Comparison of ENCODE assay signal across 22 cellular contexts in the genomic region with DNA sequence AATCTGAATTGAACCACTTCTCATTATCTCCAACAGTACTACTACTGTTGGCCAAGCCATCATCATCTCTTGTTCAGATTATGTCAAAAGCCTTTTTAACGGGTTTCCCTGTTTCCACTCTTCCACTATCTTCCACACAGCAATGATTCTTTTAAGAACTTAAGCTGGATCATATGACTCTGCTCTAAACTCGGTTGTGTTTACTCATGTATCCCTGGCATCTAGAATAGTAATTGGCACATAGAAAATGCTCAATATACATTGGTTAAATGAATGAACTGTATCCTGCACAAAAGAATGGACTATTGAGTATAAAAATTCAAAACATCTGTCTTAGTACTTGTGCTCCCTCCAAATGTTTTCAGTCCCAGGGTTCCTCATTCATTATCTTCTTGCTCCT. TPM values are rescaled to one million over a fixed set of nuclear protein-coding genes. Genes with fewer than 3 reads are reported as not detected.
A peak's percentile ranks its signal among the peaks of the same experiment; 100 is the strongest.
DNase-seq lines count a peak whose midpoint lies in the region; ATAC-seq and TF ChIP-seq lines count a peak whose summit lies in the region.
"Had no signal": no experiment of that assay in that cellular context is flagged by ENCODE, and none has a peak within 500 bp of the region (broad histone marks: within the 10 kb centered on the region; RNA-seq: fewer than 3 reads in every experiment).

No MANE protein-coding gene starts in this region.

- H3K79me2 ChIP-seq in GM23338 (replicated peaks; ENCODE audit: insufficient read depth) = peaks cover 20% of the 10 kb centered on the region

- H3K9me3 ChIP-seq in CD4-positive, alpha-beta T cell (ENCODE audit: control insufficient read depth, low read length) = no peaks in the 10 kb centered on the region
- H3K9me3 ChIP-seq: Caco-2 had no signal

- ATAC-seq in CD4-positive, alpha-beta T cell (ENCODE audit: poor library complexity) = no peak
- ATAC-seq in central memory CD8-positive, alpha-beta T cell (replicated peaks; ENCODE audit: extremely low read depth, poor library complexity, severe bottlenecking) = no peak
- no peak for ATAC-seq in GM23338
- ATAC-seq: PC-3, SK-N-SH treated with all-trans-retinoic acid at 6 μM for 48 hours had no signal

- no peaks in the 10 kb centered on the region for H3K36me3 ChIP-seq in GM23338 (ENCODE audit: insufficient read depth)

- CTCF ChIA-PET in CD4-positive, alpha-beta T cell (lab: Charles Lee) = no interaction called here

- TF ChIP-seq CTCF in CD4-positive, alpha-beta T cell (IDR thresholded peaks at IDR 0.05) = no peak
- no peak for TF ChIP-seq CTCF in neural crest cell (conservative IDR thresholded peaks at IDR 0.05)
- no peak for TF ChIP-seq CTCF in GM23338 (conservative IDR thresholded peaks at IDR 0.05; ENCODE audit: low read depth in 2 of 2)

- H3F3A ChIP-seq in GM23338 (replicated peaks; ENCODE audit: low read depth) = no peaks in the 10 kb centered on the region

- POLR2A ChIA-PET in CD4-positive, alpha-beta T cell (lab: Charles Lee) = no interaction called here

- H3K4me3 Mint-ChIP-seq in CD4-positive, alpha-beta T cell = peak overlapping the region; percentile 8
- no peak overlapping the region for H3K4me3 Mint-ChIP-seq in central memory CD8-positive, alpha-beta T cell
- H3K4me3 Mint-ChIP-seq in neural crest cell (peak overlapping the region; percentile 38), GM23338 (no peak overlapping the region)

- H3K27ac Mint-ChIP-seq in CD4-positive, alpha-beta T cell = no peak overlapping the region
- peak overlapping the region; percentile 2 for H3K27ac Mint-ChIP-seq in central memory CD8-positive, alpha-beta T cell (ENCODE audit: low read depth)
- H3K27ac Mint-ChIP-seq in neural crest cell (ENCODE audit: unreplicated experiment) = no peak overlapping the region
- H3K27ac Mint-ChIP-seq in GM23338 = no peak overlapping the region

- H3K9me2 ChIP-seq in GM23338 (ENCODE audit: insufficient read depth) = no peaks in the 10 kb centered on the region

- no peak overlapping the region for H3K4me2 ChIP-seq in GM23338
- H3K4me2 ChIP-seq: BLaER1 treated with 17β-estradiol and CSF1 and Interleukin-3, amounts not matched to agents 10 nM and 100 nM had no signal

- H3K27me3 ChIP-seq in CD4-positive, alpha-beta T cell (ENCODE audit: control insufficient read depth, insufficient read depth, low read length) = no peaks in the 10 kb centered on the region
- H3K27me3 ChIP-seq in GM23338 (ENCODE audit: insufficient read depth) = no peaks in the 10 kb centered on the region
- H3K27me3 ChIP-seq: BLaER1 treated with 17β-estradiol and CSF1 and Interleukin-3, amounts not matched to agents 10 nM and 100 nM had no signal

- intact Hi-C loops in CD4-positive, alpha-beta T cell (cut with DNase I, micrococcal nuclease) = loop anchor here in 1 of 2 experiments (10.0 kb wide), 2 partner anchors 1592 to 1782 kb away; a partner anchor contains a TSS

- DNase-seq in CD4-positive, alpha-beta T cell = no peak
- DNase-seq in NCI-H82 (lab: John Stamatoyannopoulos, UW) (peak; percentile 15), neural crest cell (ENCODE audit: low read depth, low spot score) (no peak), NCI-H1417 (lab: John Stamatoyannopoulos, UW) (no peak), GM23338 (ENCODE audit: low spot score) (no peak), NCI-H524 (lab: John Stamatoyannopoulos, UW) (no peak)
- no peak for DNase-seq in central memory CD8-positive, alpha-beta T cell (ENCODE audit: low spot score in 2 of 2)
- DNase-seq: AML-193; Caco-2; CD4-positive, alpha-beta memory T cell; NCI-H1048; NCI-H1417 treated with DMSO at 0.1 percent for 48 hours; NCI-H1694 treated with DMSO at 0.1 percent for 48 hours; NCI-H2081; NCI-H2171 treated with DMSO at 0.1 percent for 48 hours; NCI-H345; NCI-H510A treated with DMSO at 0.1 percent for 48 hours; NCI-H748 treated with DMSO at 0.1 percent for 48 hours; NK-92 treated with Interleukin-12 subunit alpha and Interleukin-12 subunit beta, amount 100 ng/mL, for 24 hours; PC-3 had no signal

- H3K4me1 ChIP-seq in GM23338 (ENCODE audit: insufficient read depth) = peaks cover 36% of the 10 kb centered on the region

- H3K27me3 Mint-ChIP-seq in CD4-positive, alpha-beta T cell = peaks cover 17% of the 10 kb centered on the region
- peaks cover 16% of the 10 kb centered on the region for H3K27me3 Mint-ChIP-seq in central memory CD8-positive, alpha-beta T cell
- peaks cover 26% of the 10 kb centered on the region for H3K27me3 Mint-ChIP-seq in neural crest cell (ENCODE audit: low read depth)
- H3K27me3 Mint-ChIP-seq in GM23338 (ENCODE audit: insufficient read depth, low read depth, poor library complexity) = peaks cover 9% of the 10 kb centered on the region

- no peaks in the 10 kb centered on the region for H4K20me1 ChIP-seq in GM23338 (replicated peaks; ENCODE audit: insufficient read depth)

- peaks cover 16% of the 10 kb centered on the region for H3K36me3 Mint-ChIP-seq in CD4-positive, alpha-beta T cell (ENCODE audit: low read depth)
- H3K36me3 Mint-ChIP-seq in central memory CD8-positive, alpha-beta T cell (ENCODE audit: insufficient read depth) = peaks cover 8% of the 10 kb centered on the region
- H3K36me3 Mint-ChIP-seq in neural crest cell (ENCODE audit: low read depth) (peaks cover 2% of the 10 kb centered on the region), GM23338 (ENCODE audit: low read depth) (peaks cover 10% of the 10 kb centered on the region)

- H3K9me3 Mint-ChIP-seq in CD4-positive, alpha-beta T cell = no peaks in the 10 kb centered on the region
- no peaks in the 10 kb centered on the region for H3K9me3 Mint-ChIP-seq in central memory CD8-positive, alpha-beta T cell
- H3K9me3 Mint-ChIP-seq in neural crest cell (no peaks in the 10 kb centered on the region), GM23338 (no peaks in the 10 kb centered on the region)

- H3K4me3 ChIP-seq in GM23338 = no peak overlapping the region
- H3K4me3 ChIP-seq: BLaER1 treated with 17β-estradiol and CSF1 and Interleukin-3, amounts not matched to agents 10 nM and 100 nM had no signal

- H3K4me1 Mint-ChIP-seq in CD4-positive, alpha-beta T cell (ENCODE audit: low read depth) = peaks cover 21% of the 10 kb centered on the region
- H3K4me1 Mint-ChIP-seq in central memory CD8-positive, alpha-beta T cell = peaks cover 19% of the 10 kb centered on the region
- H3K4me1 Mint-ChIP-seq in neural crest cell (peaks cover 16% of the 10 kb centered on the region), GM23338 (peaks cover 39% of the 10 kb centered on the region)

- no peak overlapping the region for H2AFZ ChIP-seq in GM23338

- no peak overlapping the region for H3K27ac ChIP-seq in CD4-positive, alpha-beta T cell (ENCODE audit: low read depth, low read length)
- no peak overlapping the region for H3K27ac ChIP-seq in GM23338 (ENCODE audit: low read depth)
- H3K27ac ChIP-seq: BLaER1 treated with 17β-estradiol and CSF1 and Interleukin-3, amounts not matched to agents 10 nM and 100 nM had no signal

TF ChIP-seq in GM23338, 12 proteins besides CTCF, POLR2A, EP300 and RAD21 (continues in another document):
- no peak for TF ChIP-seq EZH2phosphoT487 (IDR thresholded peaks at IDR 0.05; ENCODE audit: unreplicated experiment)
- no peak for TF ChIP-seq NANOG (IDR thresholded peaks at IDR 0.05; ENCODE audit: borderline replicate concordance)
- no peak for TF ChIP-seq ZNF114 (CRISPR knock-in tag; IDR thresholded peaks at IDR 0.05)
- TF ChIP-seq EZH2 (IDR thresholded peaks at IDR 0.05; ENCODE audit: low read depth, unreplicated experiment) = no peak
- TF ChIP-seq JUNB (IDR thresholded peaks at IDR 0.05; ENCODE audit: unreplicated experiment) = no peak
- TF ChIP-seq, protein P1, sequence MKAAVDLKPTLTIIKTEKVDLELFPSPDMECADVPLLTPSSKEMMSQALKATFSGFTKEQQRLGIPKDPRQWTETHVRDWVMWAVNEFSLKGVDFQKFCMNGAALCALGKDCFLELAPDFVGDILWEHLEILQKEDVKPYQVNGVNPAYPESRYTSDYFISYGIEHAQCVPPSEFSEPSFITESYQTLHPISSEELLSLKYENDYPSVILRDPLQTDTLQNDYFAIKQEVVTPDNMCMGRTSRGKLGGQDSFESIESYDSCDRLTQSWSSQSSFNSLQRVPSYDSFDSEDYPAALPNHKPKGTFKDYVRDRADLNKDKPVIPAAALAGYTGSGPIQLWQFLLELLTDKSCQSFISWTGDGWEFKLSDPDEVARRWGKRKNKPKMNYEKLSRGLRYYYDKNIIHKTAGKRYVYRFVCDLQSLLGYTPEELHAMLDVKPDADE (IDR thresholded peaks at IDR 0.05) = no peak
- TF ChIP-seq STAT1 (IDR thresholded peaks at IDR 0.05; ENCODE audit: unreplicated experiment) = no peak
- no peak for TF ChIP-seq POLR2AphosphoS5 (IDR thresholded peaks at IDR 0.05; ENCODE audit: low read depth)

RNA-seq across cellular contexts. Expression of a gene that starts 2.8 kb away (rescaled TPM):
- 100 to 1,000 TPM; 189 to 195 TPM for total RNA-seq in CD4-positive, alpha-beta T cell
- total RNA-seq in neural crest cell = 346 and 360 TPM in 2 replicates
- total RNA-seq in GM23338 (2014; rRNA removed; shearing (Covaris generic)) = 93.7 and 109 TPM in 2 replicates
- polyA plus RNA-seq in GM23338 (2016; fragmentation: Nextera tagmentation; extraction: Ambion mirVana) = 963 and 996 TPM in 2 replicates

RNA-seq across cellular contexts. Expression of a gene that starts 38.2 kb away (rescaled TPM):
- 10 to 100 TPM; 29.8 to 33.2 TPM for total RNA-seq in CD4-positive, alpha-beta T cell
- 44.5 and 47.3 TPM in 2 replicates for total RNA-seq in neural crest cell
- total RNA-seq in GM23338 (2014; rRNA removed; shearing (Covaris generic)) = 99.9 and 101 TPM in 2 replicates
- polyA plus RNA-seq in GM23338 (2016; fragmentation: Nextera tagmentation; extraction: Ambion mirVana) = 52.6 and 61.7 TPM in 2 replicates

RNA-seq across cellular contexts. Expression of a gene that starts 40.5 kb away (rescaled TPM):
- not detected for total RNA-seq in CD4-positive, alpha-beta T cell
- total RNA-seq in neural crest cell = 50.2 and 51.1 TPM in 2 replicates
- total RNA-seq in GM23338 (2014; rRNA removed; shearing (Covaris generic)) = 4.0 and 6.3 TPM in 2 replicates
- 0.39 and 1.2 TPM in 2 replicates for polyA plus RNA-seq in GM23338 (2016; fragmentation: Nextera tagmentation; extraction: Ambion mirVana)
- total RNA-seq: CD4-positive, alpha-beta memory T cell had no signal
- polyA plus RNA-seq: CD4-positive, alpha-beta memory T cell had no signal

Comparison
In these comparisons a context has a peak if more than half of its experiments do, and no peak if none do; other contexts are left out.
1. H3K4me3 Mint-ChIP-seq: peak in CD4-positive, alpha-beta T cell (single experiment) and neural crest cell (single experiment); none in central memory CD8-positive, alpha-beta T cell (single experiment) and GM23338 (single experiment).